ENCODE assay signal across 8 cellular contexts in genomic region chr15:89091667-89092220, GRCh38. TPM values are rescaled to one million over a fixed set of nuclear protein-coding genes. Genes with fewer than 3 reads are reported as not detected.
DNase-seq lines count a peak whose midpoint lies in the region; ATAC-seq and TF ChIP-seq lines count a peak whose summit lies in the region.

No MANE protein-coding gene starts in this region.

- TF ChIP-seq POLR2A in transverse colon (IDR thresholded peaks at IDR 0.05) = no peak

- H3K4me1 ChIP-seq in mesendoderm (ENCODE audit: control insufficient read depth, low read depth, low read length) (peaks cover 4% of the 10 kb centered on the region), transverse colon (peaks cover 17 to 85% (median 40%) of the 10 kb centered on the region in 4 donors)

- H3K27ac Mint-ChIP-seq in activated naive CD4-positive, alpha-beta T cell treated with anti-CD3 and anti-CD28 coated beads, Interleukin-2, amount 10 ng/mL, durations not matched to agents 7 days and 5 days = peak overlapping the region; percentile 92
- peak overlapping the region in 1 of 2 donors; percentile 96 for H3K27ac Mint-ChIP-seq in activated naive CD4-positive, alpha-beta T cell treated with anti-CD3 and anti-CD28 coated beads, Interleukin-2, amount 50 U/mL, for 72 hours

- peaks cover 9% of the 10 kb centered on the region for H3K79me1 ChIP-seq in mesendoderm (ENCODE audit: low read length)

- no peak overlapping the region for H4K8ac ChIP-seq in mesendoderm (ENCODE audit: low read depth, low read length)

- H3K27me3 ChIP-seq in mesendoderm (ENCODE audit: insufficient read depth, low read length, poor library complexity) (no peaks in the 10 kb centered on the region), transverse colon (no peaks in the 10 kb centered on the region)

- DNase-seq in activated naive CD4-positive, alpha-beta T cell treated with anti-CD3 and anti-CD28 coated beads, Interleukin-2, amount 10 ng/mL, durations not matched to agents 7 days and 5 days = no peak
- DNase-seq in activated naive CD4-positive, alpha-beta T cell treated with anti-CD3 and anti-CD28 coated beads, Interleukin-2, amount 50 U/mL, for 72 hours (ENCODE audit: low spot score in 2 of 2) = no peak
- DNase-seq in mesendoderm (no peak), transverse colon (no peak), GM13977 (ENCODE audit: low spot score) (no peak)

- H3K4me3 ChIP-seq in mesendoderm (ENCODE audit: low read length) = no peak overlapping the region
- H3K4me3 ChIP-seq in transverse colon = peak overlapping the region in 1 of 4 donors; percentile 31

- CTCF ChIA-PET in activated naive CD4-positive, alpha-beta T cell treated with anti-CD3 and anti-CD28 coated beads, Interleukin-2, amount 10 ng/mL, durations not matched to agents 7 days and 5 days (lab: Charles Lee) = interaction anchor here (0.7 to 5.8 kb wide), 8 partner anchors 32 to 1863 kb away, joined by 3 to 35 read pairs (median 3); partner anchors contain the start of gene RCCD1

- H3K9me3 ChIP-seq in transverse colon = no peaks in the 10 kb centered on the region

- peaks cover 18% of the 10 kb centered on the region for H3K36me3 Mint-ChIP-seq in activated naive CD4-positive, alpha-beta T cell treated with anti-CD3 and anti-CD28 coated beads, Interleukin-2, amount 10 ng/mL, durations not matched to agents 7 days and 5 days
- peaks cover 12 to 18% of the 10 kb centered on the region in 2 donors for H3K36me3 Mint-ChIP-seq in activated naive CD4-positive, alpha-beta T cell treated with anti-CD3 and anti-CD28 coated beads, Interleukin-2, amount 50 U/mL, for 72 hours

- no peak overlapping the region for H3K4me2 ChIP-seq in mesendoderm (ENCODE audit: low read length)

- H3K18ac ChIP-seq in mesendoderm (ENCODE audit: low read length) = no peak overlapping the region

- no peak for ATAC-seq in activated naive CD4-positive, alpha-beta T cell treated with anti-CD3 and anti-CD28 coated beads, Interleukin-2, amount 50 U/mL, for 72 hours
- ATAC-seq in GM18858 (IDR thresholded peaks at IDR 0.05; ENCODE audit: unreplicated experiment) (no peak), HG03095 (IDR thresholded peaks at IDR 0.05; ENCODE audit: unreplicated experiment) (no peak)

- peak overlapping the region; percentile 35 for H3K56ac ChIP-seq in mesendoderm (ENCODE audit: low read length)

- TF ChIP-seq EP300 in transverse colon (IDR thresholded peaks at IDR 0.05; ENCODE audit: low read depth) = no peak

- H2BK120ac ChIP-seq in mesendoderm (ENCODE audit: low read depth, low read length) = no peak overlapping the region

- H3K4ac ChIP-seq in mesendoderm (ENCODE audit: low read depth, low read length) = no peak overlapping the region

- H3K27me3 Mint-ChIP-seq in activated naive CD4-positive, alpha-beta T cell treated with anti-CD3 and anti-CD28 coated beads, Interleukin-2, amount 10 ng/mL, durations not matched to agents 7 days and 5 days = no peaks in the 10 kb centered on the region

- no peaks in the 10 kb centered on the region for H3K36me3 ChIP-seq in mesendoderm (ENCODE audit: control insufficient read depth, insufficient read depth, low read length)
- H3K36me3 ChIP-seq in transverse colon = no peaks in the 10 kb centered on the region

- no CpG with 5 or more reads among the region's 1 CpG for WGBS in mesendoderm (ENCODE audit: extremely low coverage, insufficient coverage, low lambda C conversion rate)
- 80 to 89% methylated on average over 1 of the region's 1 CpG for WGBS in transverse colon (ENCODE audit: low coverage in 1 of 2), 2 donors

- no peak overlapping the region for H4K5ac ChIP-seq in mesendoderm (ENCODE audit: low read length)

- no peak overlapping the region for H3K9ac ChIP-seq in mesendoderm (ENCODE audit: low read length)

- H3K4me3 Mint-ChIP-seq in activated naive CD4-positive, alpha-beta T cell treated with anti-CD3 and anti-CD28 coated beads, Interleukin-2, amount 10 ng/mL, durations not matched to agents 7 days and 5 days = no peak overlapping the region

- H2BK5ac ChIP-seq in mesendoderm (ENCODE audit: low read length) = no peak overlapping the region

- peaks cover 2% of the 10 kb centered on the region for H3K79me2 ChIP-seq in mesendoderm (ENCODE audit: control insufficient read depth, insufficient read depth, low read length)

- no peak overlapping the region for H2AK5ac ChIP-seq in mesendoderm (ENCODE audit: low read length)

- TF ChIP-seq CTCF in transverse colon (IDR thresholded peaks at IDR 0.05) (no peak), GM13977 (IDR thresholded peaks at IDR 0.05; ENCODE audit: extremely low read depth, insufficient read depth, missing control alignments) (no peak)

- in situ Hi-C loops in transverse colon (cut with MboI; ENCODE audit: low pct_ligation_motif_present in 1 of 4, low pct_unique_long_range_greater_than_20kb in 1 of 4, low sequenced_read_pairs in 3 of 4) (no loop called here), GM13977 (cut with MboI; ENCODE audit: low pct_unique_long_range_greater_than_20kb, low sequenced_read_pairs, unreplicated experiment) (no loop called here)

- no peak overlapping the region for H3K23ac ChIP-seq in mesendoderm (ENCODE audit: low read length)

- no peak overlapping the region for H2BK15ac ChIP-seq in mesendoderm (replicated peaks; ENCODE audit: low read depth)

- no peaks in the 10 kb centered on the region for H3K9me3 Mint-ChIP-seq in activated naive CD4-positive, alpha-beta T cell treated with anti-CD3 and anti-CD28 coated beads, Interleukin-2, amount 10 ng/mL, durations not matched to agents 7 days and 5 days
- no peaks in the 10 kb centered on the region for H3K9me3 Mint-ChIP-seq in activated naive CD4-positive, alpha-beta T cell treated with anti-CD3 and anti-CD28 coated beads, Interleukin-2, amount 50 U/mL, for 72 hours

- peaks cover 41% of the 10 kb centered on the region for H3K4me1 Mint-ChIP-seq in activated naive CD4-positive, alpha-beta T cell treated with anti-CD3 and anti-CD28 coated beads, Interleukin-2, amount 10 ng/mL, durations not matched to agents 7 days and 5 days

- H3K27ac ChIP-seq in angular gyrus (ENCODE audit: low read depth, low read length) = peak overlapping the region; percentile 87
- no peak overlapping the region for H3K27ac ChIP-seq in mesendoderm (ENCODE audit: low read depth, low read length)
- peak overlapping the region; percentile 89 to 95 (median 92) for H3K27ac ChIP-seq in transverse colon

- intact Hi-C loops in transverse colon (cut with DNase I; ENCODE audit: low total_unique reads) = no loop called here

RNA-seq across cellular contexts. Expression of gene ABHD2, which starts 3.5 kb away (rescaled TPM):
- total RNA-seq in activated naive CD4-positive, alpha-beta T cell treated with anti-CD3 and anti-CD28 coated beads, Interleukin-2, amount 50 U/mL, for 72 hours = 10 to 100 TPM; 44.9 to 52.3 TPM
- polyA plus RNA-seq in mesendoderm (2013, experiment 1 of 2) = 7.2 TPM
- 7.6 TPM for polyA plus RNA-seq in mesendoderm (2013, experiment 2 of 2)
- 10 to 100 TPM; 37.8 to 81.5 (median 58.3) TPM for total RNA-seq in transverse colon
